In genomic region chr16:89376812-89377445, GRCh38 we compare ENCODE assay signal across 21 cellular contexts.
DNase-seq lines count a peak whose midpoint lies in the region; ATAC-seq and TF ChIP-seq lines count a peak whose summit lies in the region.
"Had no signal": no experiment of that assay in that cellular context is flagged by ENCODE, and none has a peak within 500 bp of the region (broad histone marks: within the 10 kb centered on the region; RNA-seq: fewer than 3 reads in every experiment).

No MANE protein-coding gene starts in this region.

- no peak overlapping the region for H2AFZ ChIP-seq in hepatocyte

- H3K27ac ChIP-seq in hepatocyte: peak overlapping the region; percentile 62
- H3K27ac ChIP-seq: psoas muscle, VCaP had no signal

- peaks cover 6 to 10% of the 10 kb centered on the region in 2 donors for H3K36me3 Mint-ChIP-seq in activated T-cell treated with anti-CD3 and anti-CD28 coated beads, Interleukin-2, amount 50 U/mL, for 72 hours (ENCODE audit: insufficient read depth in 2 of 2)
- H3K36me3 Mint-ChIP-seq in activated T-helper 17 cell treated with anti-CD3 and anti-CD28 coated beads, Interleukin-2, amount 50 U/mL, for 72 hours (ENCODE audit: low read depth): peaks cover 22% of the 10 kb centered on the region
- H3K36me3 Mint-ChIP-seq in stimulated activated effector memory CD8-positive, alpha-beta T cell treated with anti-CD3 and anti-CD28 coated beads, Interleukin-12 subunit alpha, Interleukin-12 subunit beta, amount 100 ng/mL, for 72 hours: peaks cover 25% of the 10 kb centered on the region

- no peaks in the 10 kb centered on the region for H3K9me2 ChIP-seq in hepatocyte (replicated peaks; ENCODE audit: insufficient read depth)

- TF ChIP-seq CTCF in hepatocyte (IDR thresholded peaks at IDR 0.05; ENCODE audit: poor library complexity): no peak

- no peaks in the 10 kb centered on the region for H3K9me3 Mint-ChIP-seq in activated T-cell treated with anti-CD3 and anti-CD28 coated beads, Interleukin-2, amount 50 U/mL, for 72 hours
- H3K9me3 Mint-ChIP-seq in activated T-helper 17 cell treated with anti-CD3 and anti-CD28 coated beads, Interleukin-2, amount 50 U/mL, for 72 hours: no peaks in the 10 kb centered on the region
- no peaks in the 10 kb centered on the region for H3K9me3 Mint-ChIP-seq in stimulated activated effector memory CD8-positive, alpha-beta T cell treated with anti-CD3 and anti-CD28 coated beads, Interleukin-12 subunit alpha, Interleukin-12 subunit beta, amount 100 ng/mL, for 72 hours
- H3K9me3 Mint-ChIP-seq: H9 had no signal

- no peaks in the 10 kb centered on the region for H3K36me3 ChIP-seq in hepatocyte (replicated peaks; ENCODE audit: insufficient read depth, low read depth)

- H3K4me1 ChIP-seq in hepatocyte (ENCODE audit: insufficient read depth): peaks cover 2% of the 10 kb centered on the region

- H3K4me3 ChIP-seq in hepatocyte: no peak overlapping the region
- H3K4me3 ChIP-seq: psoas muscle, skin epidermis had no signal

- WGBS in hepatocyte (ENCODE audit: low lambda C conversion rate, missing lambda C conversion rate): 79% methylated on average over 8 of the region's 8 CpGs

- H3K27me3 ChIP-seq in hepatocyte: no peaks in the 10 kb centered on the region

- H3K4me2 ChIP-seq in hepatocyte: peak overlapping the region; percentile 40

- H3K27me3 Mint-ChIP-seq in activated T-cell treated with anti-CD3 and anti-CD28 coated beads, Interleukin-2, amount 50 U/mL, for 72 hours (ENCODE audit: low read depth): no peaks in the 10 kb centered on the region
- no peaks in the 10 kb centered on the region for H3K27me3 Mint-ChIP-seq in activated T-helper 17 cell treated with anti-CD3 and anti-CD28 coated beads, Interleukin-2, amount 50 U/mL, for 72 hours

- H4K20me1 ChIP-seq in hepatocyte (ENCODE audit: insufficient read depth, poor library complexity, severe bottlenecking): peaks cover 100% of the 10 kb centered on the region

- H3K4me3 Mint-ChIP-seq in activated T-cell treated with anti-CD3 and anti-CD28 coated beads, Interleukin-2, amount 50 U/mL, for 72 hours: no peak overlapping the region
- H3K4me3 Mint-ChIP-seq in activated T-helper 17 cell treated with anti-CD3 and anti-CD28 coated beads, Interleukin-2, amount 50 U/mL, for 72 hours: no peak overlapping the region
- H3K4me3 Mint-ChIP-seq in stimulated activated effector memory CD8-positive, alpha-beta T cell treated with anti-CD3 and anti-CD28 coated beads, Interleukin-12 subunit alpha, Interleukin-12 subunit beta, amount 100 ng/mL, for 72 hours: no peak overlapping the region
- H3K4me3 Mint-ChIP-seq: H9 had no signal

- H3K4me1 Mint-ChIP-seq in activated T-cell treated with anti-CD3 and anti-CD28 coated beads, Interleukin-2, amount 50 U/mL, for 72 hours (ENCODE audit: low read depth): peaks cover 76% of the 10 kb centered on the region
- H3K4me1 Mint-ChIP-seq in activated T-helper 17 cell treated with anti-CD3 and anti-CD28 coated beads, Interleukin-2, amount 50 U/mL, for 72 hours: peaks cover 36% of the 10 kb centered on the region
- peaks cover 68% of the 10 kb centered on the region for H3K4me1 Mint-ChIP-seq in stimulated activated effector memory CD8-positive, alpha-beta T cell treated with anti-CD3 and anti-CD28 coated beads, Interleukin-12 subunit alpha, Interleukin-12 subunit beta, amount 100 ng/mL, for 72 hours

- peaks cover 100% of the 10 kb centered on the region for H3K79me2 ChIP-seq in hepatocyte

- ATAC-seq in activated T-cell treated with anti-CD3 and anti-CD28 coated beads, Interleukin-2, amount 50 U/mL, for 72 hours (replicated peaks in 1 of 2): peak in 1 of 2 donors; percentile 7
- ATAC-seq in activated T-helper 17 cell treated with anti-CD3 and anti-CD28 coated beads, Interleukin-2, amount 50 U/mL, for 72 hours (replicated peaks): no peak
- peak; percentile 40 for ATAC-seq in stimulated activated effector memory CD8-positive, alpha-beta T cell treated with anti-CD3 and anti-CD28 coated beads, Interleukin-12 subunit alpha, Interleukin-12 subunit beta, amount 100 ng/mL, for 72 hours
- ATAC-seq: psoas muscle had no signal

- no peak for DNase-seq in activated T-cell treated with anti-CD3 and anti-CD28 coated beads, Interleukin-2, amount 50 U/mL, for 72 hours
- DNase-seq in activated T-cell treated with anti-CD3 and anti-CD28 coated beads for 4 hours (no peak), hepatocyte (ENCODE audit: low spot score) (no peak), amniotic stem cell (lab: John Stamatoyannopoulos, UW) (no peak), NOMO-1 treated with dmso at 0.1 percent for 144 hours (lab: John Stamatoyannopoulos, UW; ENCODE audit: unreplicated experiment) (no peak), SIG-M5 (lab: John Stamatoyannopoulos, UW) (no peak)
- DNase-seq in stimulated activated effector memory CD8-positive, alpha-beta T cell treated with anti-CD3 and anti-CD28 coated beads, Interleukin-12 subunit alpha, Interleukin-12 subunit beta, amount 100 ng/mL, for 72 hours (ENCODE audit: low spot score in 2 of 2): no peak
- DNase-seq: ACHN; foreskin fibroblast; H9; hypothalamus; mammary epithelial cell; NCI-H1417; NCI-H526 treated with DMSO at 0.1 percent for 48 hours; Right ventricle myocardium superior; stimulated activated CD4-positive, alpha-beta T cell treated with anti-CD3 and anti-CD28 coated beads, Interleukin-4, amount 100 ng/mL, for 1 hour; T-helper 1 cell had no signal

- peak overlapping the region; percentile 22 for H3K27ac Mint-ChIP-seq in activated T-cell treated with anti-CD3 and anti-CD28 coated beads, Interleukin-2, amount 50 U/mL, for 72 hours
- peak overlapping the region; percentile 47 for H3K27ac Mint-ChIP-seq in activated T-helper 17 cell treated with anti-CD3 and anti-CD28 coated beads, Interleukin-2, amount 50 U/mL, for 72 hours
- H3K27ac Mint-ChIP-seq in stimulated activated effector memory CD8-positive, alpha-beta T cell treated with anti-CD3 and anti-CD28 coated beads, Interleukin-12 subunit alpha, Interleukin-12 subunit beta, amount 100 ng/mL, for 72 hours: peak overlapping the region; percentile 78

- no peaks in the 10 kb centered on the region for H3K9me3 ChIP-seq in hepatocyte (ENCODE audit: low read depth)
- H3K9me3 ChIP-seq: psoas muscle had no signal

Comparison
In these comparisons a context has a peak if more than half of its experiments do, and no peak if none do; other contexts are left out.
1. H3K27ac Mint-ChIP-seq: peak in every context shown above with its lines; median percentile 78 in stimulated activated effector memory CD8-positive, alpha-beta T cell treated with anti-CD3 and anti-CD28 coated beads, Interleukin-12 subunit alpha, Interleukin-12 subunit beta, amount 100 ng/mL, for 72 hours; 47 in activated T-helper 17 cell treated with anti-CD3 and anti-CD28 coated beads, Interleukin-2, amount 50 U/mL, for 72 hours; 22 in activated T-cell treated with anti-CD3 and anti-CD28 coated beads, Interleukin-2, amount 50 U/mL, for 72 hours.